In genomic region chr5:2286250-2286649, GRCh38 we compare ENCODE assay signal across 32 cellular contexts.
"Had no signal": no experiment of that assay in that cellular context is flagged by ENCODE, and none has a peak within 500 bp of the region (broad histone marks: within the 10 kb centered on the region; RNA-seq: fewer than 3 reads in every experiment).

No MANE protein-coding gene starts in this region.

- H3K27ac ChIP-seq: brain microvascular endothelial cell, esophagus muscularis mucosa, foreskin keratinocyte, gastrocnemius medialis, heart left ventricle had no signal

- H3K36me3 ChIP-seq: brain microvascular endothelial cell, esophagus muscularis mucosa, gastrocnemius medialis, heart left ventricle had no signal

- DNase-seq: activated CD4-positive, alpha-beta memory T cell treated with anti-CD3 and anti-CD28 coated beads, Interleukin-2, amount 10 ng/mL, durations not matched to agents 7 days and 5 days; activated CD4-positive, alpha-beta T cell treated with anti-CD3 and anti-CD28 coated beads for 36 hours; activated CD4-positive, alpha-beta T cell treated with anti-CD3 and anti-CD28 coated beads, Interleukin-2, amount 10 ng/mL, durations not matched to agents 7 days and 5 days; activated CD4-positive, alpha-beta T cell treated with anti-CD3 and anti-CD28 coated beads, Interleukin-2, amount 50 U/mL, for 4 hours; activated CD4-positive, CD25-positive, alpha-beta regulatory T cell; activated CD4-positive, CD25-positive, alpha-beta regulatory T cell treated with anti-CD3 and anti-CD28 coated beads, Interleukin-2, amount 50 U/mL, for 72 hours; activated CD8-positive, alpha-beta memory T cell treated with anti-CD3 and anti-CD28 coated beads, Interleukin-2, amount 50 U/mL, for 48 hours; activated gamma-delta T cell; activated naive CD4-positive, alpha-beta T cell; activated naive CD4-positive, alpha-beta T cell treated with anti-CD3 and anti-CD28 coated beads, Interleukin-2, amount 10 ng/mL, durations not matched to agents 7 days and 5 days; activated naive CD8-positive, alpha-beta T cell treated with anti-CD3 and anti-CD28 coated beads, Interleukin-2, amount 10 ng/mL, durations not matched to agents 7 days and 5 days; activated T-cell treated with anti-CD3 and anti-CD28 coated beads for 4 hours; activated T-cell treated with anti-CD3 and anti-CD28 coated beads, Interleukin-2, amount 50 U/mL, for 24 hours; activated T-cell treated with anti-CD3 and anti-CD28 coated beads, Interleukin-2, amount 50 U/mL, for 72 hours; amniotic stem cell; anterior cingulate cortex; brain microvascular endothelial cell; caudate nucleus; cortex of kidney; dermis blood vessel endothelial cell; effector CD4-positive, alpha-beta T cell; effector memory CD8-positive, alpha-beta T cell; erythroblast; foreskin keratinocyte; gastrocnemius medialis; glutamatergic neuron; heart left ventricle; T-helper 2 cell had no signal

- H3K4me3 ChIP-seq: esophagus muscularis mucosa, gastrocnemius medialis, heart left ventricle had no signal

- H3K4me1 ChIP-seq: esophagus muscularis mucosa, foreskin keratinocyte, gastrocnemius medialis, heart left ventricle had no signal

- H3K27me3 ChIP-seq: brain microvascular endothelial cell, esophagus muscularis mucosa, foreskin keratinocyte, gastrocnemius medialis, heart left ventricle had no signal

- ATAC-seq: activated CD4-positive, alpha-beta T cell treated with anti-CD3 and anti-CD28 coated beads for 36 hours; activated naive CD4-positive, alpha-beta T cell treated with anti-CD3 and anti-CD28 coated beads, Interleukin-2, amount 50 U/mL, for 72 hours; activated T-cell treated with anti-CD3 and anti-CD28 coated beads, Interleukin-2, amount 50 U/mL, for 72 hours; effector memory CD8-positive, alpha-beta T cell; foreskin keratinocyte; gastrocnemius medialis; heart left ventricle had no signal

- H3K9me3 ChIP-seq: esophagus muscularis mucosa, gastrocnemius medialis, heart left ventricle had no signal

- FAIRE-seq: astrocyte, colon had no signal
